ENCODE assay signal across 11 cellular contexts in the genomic region with DNA sequence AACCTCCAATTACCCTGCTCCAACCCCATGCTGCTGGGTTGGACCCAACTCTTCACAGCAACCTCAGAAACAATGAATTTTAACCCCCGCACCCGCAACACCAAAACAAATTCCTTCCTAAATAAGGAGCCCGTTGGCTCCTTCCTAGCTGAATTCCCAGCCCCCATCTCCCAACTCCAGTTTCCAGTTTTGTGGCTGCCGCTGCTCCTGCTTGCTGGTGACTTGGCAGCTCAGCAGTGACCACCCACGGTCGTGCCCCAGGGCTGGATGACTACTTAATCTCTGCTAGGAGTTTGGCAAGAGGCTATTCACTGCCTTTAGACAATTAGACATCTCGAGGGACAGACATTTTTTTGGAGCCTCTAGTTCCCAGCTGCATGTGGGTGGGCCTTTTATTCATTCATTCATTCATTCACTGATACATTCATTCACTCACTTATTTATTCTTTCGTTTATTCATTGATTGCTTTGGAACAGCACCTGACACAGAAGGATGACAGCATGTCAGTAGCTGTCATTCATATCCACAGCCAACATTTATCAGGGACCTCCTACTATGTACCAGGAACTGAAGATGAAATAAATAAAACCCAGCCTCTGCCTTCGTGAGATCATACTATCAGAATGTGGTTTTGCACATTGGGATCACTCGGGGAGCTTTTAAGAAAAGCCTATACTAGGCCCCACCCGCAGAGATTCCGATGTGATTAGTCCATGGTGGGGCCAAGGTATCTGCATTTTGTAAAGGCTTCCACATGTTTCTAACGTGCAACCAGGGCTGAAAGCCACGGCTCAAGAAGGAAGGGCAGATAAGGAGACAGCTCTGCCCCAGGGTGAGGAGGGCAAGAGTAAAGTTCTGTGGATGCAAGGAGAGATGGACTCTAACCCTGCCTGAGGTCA.
A peak's percentile ranks its signal among the peaks of the same experiment; 100 is the strongest.
DNase-seq lines count a peak whose midpoint lies in the region; TF ChIP-seq lines count a peak whose summit lies in the region.
"Had no signal": no experiment of that assay in that cellular context is flagged by ENCODE, and none has a peak within 500 bp of the region (broad histone marks: within the 10 kb centered on the region; RNA-seq: fewer than 3 reads in every experiment).

No MANE protein-coding gene starts in this region.

- peaks cover 0 to 6% of the 10 kb centered on the region in 2 donors for H3K27me3 Mint-ChIP-seq in CD8-positive, alpha-beta memory T cell
- H3K27me3 Mint-ChIP-seq: activated T-cell treated with anti-CD3 and anti-CD28 coated beads, Interleukin-2, amount 50 U/mL, for 24 hours had no signal

- H3K9me3 ChIP-seq in CD8-positive, alpha-beta memory T cell (ENCODE audit: low read length) = no peaks in the 10 kb centered on the region

- H3K36me3 Mint-ChIP-seq in CD8-positive, alpha-beta memory T cell = no peaks in the 10 kb centered on the region

- no peaks in the 10 kb centered on the region for H3K36me3 ChIP-seq in CD8-positive, alpha-beta memory T cell (ENCODE audit: insufficient read depth, low read length)

- POLR2A ChIA-PET in CD8-positive, alpha-beta memory T cell (lab: Charles Lee) = no interaction called here

- H3K27ac Mint-ChIP-seq in CD8-positive, alpha-beta memory T cell = peak overlapping the region in 1 of 8 donors; percentile 13
- H3K27ac Mint-ChIP-seq: activated T-cell treated with anti-CD3 and anti-CD28 coated beads, Interleukin-2, amount 50 U/mL, for 24 hours had no signal

- peak; percentile 1 for DNase-seq in NCI-H2227 treated with DMSO at 0.1 percent for 48 hours (lab: John Stamatoyannopoulos, UW)
- no peak for DNase-seq in NCI-H2227 (lab: John Stamatoyannopoulos, UW; ENCODE audit: unreplicated experiment)
- DNase-seq in T47D (ENCODE audit: low read depth in 1 of 2, low spot score in 1 of 2) = peak; percentile 3 to 22
- DNase-seq in kidney tubule cell (ENCODE audit: low spot score) = peak; percentile 58
- peak; percentile 59 for DNase-seq in ureter (ENCODE audit: low spot score)
- DNase-seq in activated gamma-delta T cell (lab: John Stamatoyannopoulos, UW) = no peak
- DNase-seq in CD8-positive, alpha-beta memory T cell = no peak
- no peak for DNase-seq in GM13977 (ENCODE audit: low spot score)
- DNase-seq: activated T-cell treated with anti-CD3 and anti-CD28 coated beads, Interleukin-2, amount 50 U/mL, for 24 hours; NCI-H1436 had no signal

- H3K9me3 Mint-ChIP-seq in CD8-positive, alpha-beta memory T cell = no peaks in the 10 kb centered on the region
- H3K9me3 Mint-ChIP-seq: activated T-cell treated with anti-CD3 and anti-CD28 coated beads, Interleukin-2, amount 50 U/mL, for 24 hours had no signal

- H3K27me3 ChIP-seq in CD8-positive, alpha-beta memory T cell (ENCODE audit: insufficient read depth, low read length, poor library complexity, severe bottlenecking) = no peaks in the 10 kb centered on the region

- no peak overlapping the region for H3K4me3 ChIP-seq in CD8-positive, alpha-beta memory T cell (ENCODE audit: low read length)

- TF ChIP-seq CTCF in GM13977 (IDR thresholded peaks at IDR 0.05; ENCODE audit: extremely low read depth, insufficient read depth, missing control alignments) = no peak

- H3K4me1 Mint-ChIP-seq in CD8-positive, alpha-beta memory T cell = no peaks in the 10 kb centered on the region

- CTCF ChIA-PET in CD8-positive, alpha-beta memory T cell (lab: Charles Lee) = no interaction called here

- H3K4me1 ChIP-seq in CD8-positive, alpha-beta memory T cell (ENCODE audit: insufficient read depth, low read length) = no peaks in the 10 kb centered on the region

- H3K4me3 Mint-ChIP-seq in CD8-positive, alpha-beta memory T cell = no peak overlapping the region
- H3K4me3 Mint-ChIP-seq: activated T-cell treated with anti-CD3 and anti-CD28 coated beads, Interleukin-2, amount 50 U/mL, for 24 hours had no signal

- in situ Hi-C loops in T47D (cut with HindIII; ENCODE audit: low pct_unique_long_range_greater_than_20kb, low sequenced_read_pairs) (no loop called here), GM13977 (cut with MboI; ENCODE audit: low pct_unique_long_range_greater_than_20kb, low sequenced_read_pairs, unreplicated experiment) (no loop called here)

- no peak overlapping the region for H3K27ac ChIP-seq in CD8-positive, alpha-beta memory T cell (ENCODE audit: low read depth, low read length)
- H3K27ac ChIP-seq: 22Rv1 had no signal

Comparison
In these comparisons a context has a peak if more than half of its experiments do, and no peak if none do; other contexts are left out.
1. DNase-seq: peak in NCI-H2227 treated with DMSO at 0.1 percent for 48 hours (single experiment), T47D (2 of 2), kidney tubule cell (single experiment) and ureter (single experiment); none in NCI-H2227 (single experiment), activated gamma-delta T cell (single experiment), CD8-positive, alpha-beta memory T cell (0 of 5) and GM13977 (single experiment).